ENCODE assay signal across 8 cellular contexts in genomic region chr5:179762079-179762780, GRCh38. TPM values are rescaled to one million over a fixed set of nuclear protein-coding genes. Genes with fewer than 3 reads are reported as not detected.
A peak's percentile ranks its signal among the peaks of the same experiment; 100 is the strongest.
DNase-seq lines count a peak whose midpoint lies in the region; ATAC-seq and TF ChIP-seq lines count a peak whose summit lies in the region.

No MANE protein-coding gene starts in this region.

- peak overlapping the region; percentile 16 for H3K27ac ChIP-seq in CD4-positive, alpha-beta memory T cell (ENCODE audit: low read depth, low read length)
- H3K27ac ChIP-seq in Panc1 (ENCODE audit: low read length): no peak overlapping the region
- H3K27ac ChIP-seq in neutrophil: peak overlapping the region; percentile 86

- H3K27me3 Mint-ChIP-seq in CD4-positive, alpha-beta memory T cell: no peaks in the 10 kb centered on the region

- peak overlapping the region in 4 of 8 donors; percentile 1 to 57 (median 16) for H3K4me3 Mint-ChIP-seq in CD4-positive, alpha-beta memory T cell

- peak; percentile 43 for ATAC-seq in GM21529 (IDR thresholded peaks at IDR 0.05; ENCODE audit: unreplicated experiment)
- peak; percentile 57 for ATAC-seq in Panc1

- H3K4me1 ChIP-seq in CD4-positive, alpha-beta memory T cell (ENCODE audit: insufficient read depth, low read length): peaks cover 56% of the 10 kb centered on the region
- H3K4me1 ChIP-seq in Panc1 (ENCODE audit: control insufficient read depth, insufficient read depth, low read length) (peaks cover 36% of the 10 kb centered on the region), neutrophil (ENCODE audit: control insufficient read depth in 1 of 2, insufficient read depth in 1 of 2, low read depth in 1 of 2, low read length in 1 of 2) (peaks cover 83 to 88% of the 10 kb centered on the region in 2 experiments)

- no peaks in the 10 kb centered on the region for H3K9me3 ChIP-seq in CD4-positive, alpha-beta memory T cell (ENCODE audit: control insufficient read depth in 1 of 2, low read length in 2 of 2)
- H3K9me3 ChIP-seq in Panc1 (ENCODE audit: control insufficient read depth, insufficient read depth, low read depth, low read length): no peaks in the 10 kb centered on the region
- H3K9me3 ChIP-seq in neutrophil: no peaks in the 10 kb centered on the region

- H3K27ac Mint-ChIP-seq in CD4-positive, alpha-beta memory T cell: peak overlapping the region; percentile 49 to 91 (median 84)

- POLR2A ChIA-PET in CD4-positive, alpha-beta memory T cell (lab: Charles Lee; ENCODE audit: partially characterized antibody): interaction anchor here (1.0 to 3.3 kb wide), 10 partner anchors 7 to 138 kb away, joined by 3 to 18 read pairs (median 6); partner anchors contain the start of genes HNRNPH1, LTC4S and MAML1
- POLR2A ChIA-PET in Panc1 (lab: Charles Lee): interaction anchor here (0.5 kb wide), 1 partner anchor 10 kb away, joined by 3 read pairs; no protein-coding TSS in a partner anchor

- H3K4me3 ChIP-seq in CD4-positive, alpha-beta memory T cell (ENCODE audit: low read length in 2 of 2): no peak overlapping the region
- H3K4me3 ChIP-seq in Panc1 (ENCODE audit: low read depth in 2 of 2, low read length in 2 of 2) (no peak overlapping the region), choroid plexus epithelial cell (ENCODE audit: low read depth, low read length) (no peak overlapping the region), neutrophil (ENCODE audit: low read depth in 1 of 2, low read length in 1 of 2) (no peak overlapping the region)

- peaks cover 35 to 70% (median 49%) of the 10 kb centered on the region in 4 donors for H3K4me1 Mint-ChIP-seq in CD4-positive, alpha-beta memory T cell

- TF ChIP-seq CTCF in Panc1 (IDR thresholded peaks at IDR 0.05) (no peak), choroid plexus epithelial cell (conservative IDR thresholded peaks at IDR 0.05; ENCODE audit: low read depth, low read length) (no peak), neutrophil (IDR thresholded peaks at IDR 0.05) (no peak)

- peaks cover 16 to 25% of the 10 kb centered on the region in 2 donors for H3K36me3 Mint-ChIP-seq in CD4-positive, alpha-beta memory T cell

- BruUV-seq in Panc1 (replicated peaks; lab: Mats Ljungman, UMichigan): no TSS peak

- in situ Hi-C loops in Panc1 (cut with HindIII; ENCODE audit: low pct_unique_long_range_greater_than_20kb, low sequenced_read_pairs): no loop called here

- H3K9me3 Mint-ChIP-seq in CD4-positive, alpha-beta memory T cell: no peaks in the 10 kb centered on the region

- intact Hi-C loops in CD4-positive, alpha-beta memory T cell (cut with micrococcal nuclease): no loop called here
- intact Hi-C loops in Panc1 (cut with micrococcal nuclease; ENCODE audit: unreplicated experiment): no loop called here

- CTCF ChIA-PET in CD4-positive, alpha-beta memory T cell (lab: Charles Lee; ENCODE audit: partially characterized antibody): interaction anchor here (0.7 to 5.7 kb wide), 26 partner anchors 8 to 328 kb away, joined by 3 to 53 read pairs (median 5); partner anchors contain the start of genes LTC4S, MAML1 and TBC1D9B
- CTCF ChIA-PET in Panc1 (lab: Charles Lee): interaction anchor here (0.6 to 1.4 kb wide), 5 partner anchors 9 to 58 kb away, joined by 3 to 5 read pairs (median 3); partner anchors contain the start of genes MAML1 and SQSTM1

- peak; percentile 23 to 55 (median 43) for DNase-seq in CD4-positive, alpha-beta memory T cell
- DNase-seq in Panc1 (ENCODE audit: low read depth, low spot score) (no peak), choroid plexus epithelial cell (ENCODE audit: low read depth) (peak; percentile 40), DMS79 (lab: John Stamatoyannopoulos, UW) (no peak), HCEC 1CT (no peak), NCI-H748 (lab: John Stamatoyannopoulos, UW; ENCODE audit: unreplicated experiment) (no peak)

- H3K27me3 ChIP-seq in CD4-positive, alpha-beta memory T cell (ENCODE audit: insufficient read depth, low read length): no peaks in the 10 kb centered on the region
- H3K27me3 ChIP-seq in Panc1 (ENCODE audit: control insufficient read depth, insufficient read depth, low read length) (no peaks in the 10 kb centered on the region), neutrophil (no peaks in the 10 kb centered on the region)

- peaks cover 21% of the 10 kb centered on the region for H3K36me3 ChIP-seq in CD4-positive, alpha-beta memory T cell (ENCODE audit: insufficient read depth, low read length)
- 0 out of 2 replicates have a peak, but pooled peaks cover 2% of the 10 kb centered on the region for H3K36me3 ChIP-seq in Panc1 (ENCODE audit: control insufficient read depth, insufficient read depth, low read length)
- peaks cover 18% of the 10 kb centered on the region for H3K36me3 ChIP-seq in neutrophil

RNA-seq across cellular contexts. Expression of gene MAML1, which starts 29.6 kb away (rescaled TPM):
- 10 to 100 TPM; 52.4 to 56.5 TPM for total RNA-seq in CD4-positive, alpha-beta memory T cell
- 10 to 100 TPM in 1 of 2 donors, 1 to 10 TPM in 1; 1.5 to 10.9 TPM for polyA plus RNA-seq in CD4-positive, alpha-beta memory T cell
- 31.3 TPM for total RNA-seq in Panc1 (2021; ENCODE audit: unreplicated experiment)
- 33.1 TPM for polyA plus RNA-seq in Panc1 (2012; ENCODE audit: insufficient read length)

RNA-seq across cellular contexts. Expression of gene LTC4S, which starts 31.6 kb away (rescaled TPM):
- total RNA-seq in CD4-positive, alpha-beta memory T cell: 1 to 10 TPM; 5.1 to 8.1 TPM
- 1 to 10 TPM; 4.2 to 9.4 TPM for polyA plus RNA-seq in CD4-positive, alpha-beta memory T cell
- total RNA-seq in Panc1 (2021; ENCODE audit: unreplicated experiment): 0.69 TPM
- polyA plus RNA-seq in Panc1 (2012; ENCODE audit: insufficient read length): 1.2 TPM

RNA-seq across cellular contexts. Expression of gene MGAT4B, which starts 44.4 kb away (rescaled TPM):
- 100 to 1,000 TPM; 119 to 121 TPM for total RNA-seq in CD4-positive, alpha-beta memory T cell
- 10 to 100 TPM in 1 of 2 donors, 1 to 10 TPM in 1; 8.3 to 24.3 TPM for polyA plus RNA-seq in CD4-positive, alpha-beta memory T cell
- 406 TPM for total RNA-seq in Panc1 (2021; ENCODE audit: unreplicated experiment)
- polyA plus RNA-seq in Panc1 (2012; ENCODE audit: insufficient read length): 616 TPM

RNA-seq across cellular contexts. Expression of gene SQSTM1, which starts 58.5 kb away (rescaled TPM):
- total RNA-seq in CD4-positive, alpha-beta memory T cell: 100 to 1,000 TPM; 300 to 303 TPM
- polyA plus RNA-seq in CD4-positive, alpha-beta memory T cell: 100 to 1,000 TPM; 188 to 212 TPM
- 985 TPM for total RNA-seq in Panc1 (2021; ENCODE audit: unreplicated experiment)
- polyA plus RNA-seq in Panc1 (2012; ENCODE audit: insufficient read length): 958 TPM

Comparison
In these comparisons a context has a peak if more than half of its experiments do, and no peak if none do; other contexts are left out.
1. DNase-seq: peak in CD4-positive, alpha-beta memory T cell (5 of 5) and choroid plexus epithelial cell (single experiment); none in Panc1 (single experiment), DMS79 (single experiment), HCEC 1CT (single experiment) and NCI-H748 (single experiment).